In the genomic region with DNA sequence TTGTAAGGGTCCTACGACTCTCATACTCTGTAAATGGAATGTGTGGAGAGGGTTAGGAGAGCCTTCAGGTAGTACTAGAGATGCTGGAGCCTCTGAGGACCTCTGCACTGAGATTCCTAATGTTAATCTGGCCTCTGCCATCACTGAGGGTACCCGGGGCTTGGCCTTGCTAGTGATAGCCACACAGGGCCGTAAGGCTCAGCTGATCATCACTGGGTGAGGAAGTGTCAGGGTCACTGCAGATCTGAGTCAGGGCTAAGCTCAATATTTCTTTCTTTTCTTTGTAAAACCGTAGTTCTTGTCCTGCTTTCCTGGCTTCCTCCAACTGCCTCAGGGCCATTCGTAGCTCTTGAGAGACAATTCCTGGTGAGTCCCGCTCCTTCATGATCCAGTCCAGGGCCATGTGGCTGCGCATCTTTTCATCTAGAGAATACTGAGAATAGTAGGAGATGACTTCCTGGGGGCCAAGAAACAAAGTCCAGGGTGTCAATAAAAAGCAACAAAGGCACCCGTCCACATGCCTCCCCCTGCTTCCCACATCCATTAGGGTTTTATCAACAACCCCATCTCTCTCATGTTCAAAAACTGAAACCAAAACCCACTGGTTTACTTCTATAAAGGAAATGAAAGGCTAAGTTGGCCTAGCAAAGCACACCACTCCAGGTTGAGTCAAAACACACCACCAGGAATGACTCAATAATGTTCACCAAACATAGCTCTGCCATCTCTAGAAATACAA, we compare ENCODE assay signal across 11 cellular contexts. TPM values are rescaled to one million over a fixed set of nuclear protein-coding genes. Genes with fewer than 3 reads are reported as not detected.
DNase-seq lines count a peak whose midpoint lies in the region; ATAC-seq, FAIRE-seq and TF ChIP-seq lines count a peak whose summit lies in the region.
"Had no signal": no experiment of that assay in that cellular context is flagged by ENCODE, and none has a peak within 500 bp of the region (broad histone marks: within the 10 kb centered on the region; RNA-seq: fewer than 3 reads in every experiment).

No MANE protein-coding gene starts in this region.

- no peak overlapping the region for H3K4me3 Mint-ChIP-seq in activated CD4-positive, alpha-beta memory T cell treated with anti-CD3 and anti-CD28 coated beads, Interleukin-2, amount 10 ng/mL, durations not matched to agents 7 days and 5 days
- no peak overlapping the region for H3K4me3 Mint-ChIP-seq in osteocyte (ENCODE audit: unreplicated experiment)
- H3K4me3 Mint-ChIP-seq: dendritic cell treated with granulocyte-macrophage colony-stimulating factor and Interleukin-4, amounts not matched to agents 40 ng/mL and 50 ng/mL, for 4 days had no signal

- POLR2A ChIA-PET in activated CD4-positive, alpha-beta memory T cell treated with anti-CD3 and anti-CD28 coated beads, Interleukin-2, amount 10 ng/mL, durations not matched to agents 7 days and 5 days (lab: Charles Lee): interaction anchor here (0.8 to 2.1 kb wide), 9 partner anchors 13 to 325 kb away, joined by 3 to 6 read pairs (median 3); a partner anchor contains a TSS

- CTCF ChIA-PET in activated CD4-positive, alpha-beta memory T cell treated with anti-CD3 and anti-CD28 coated beads, Interleukin-2, amount 10 ng/mL, durations not matched to agents 7 days and 5 days (lab: Charles Lee): interaction anchor here (0.7 to 1.7 kb wide), 5 partner anchors 8 to 226 kb away, joined by 3 to 4 read pairs (median 3); no protein-coding TSS in a partner anchor

- no peak for TF ChIP-seq POLR2A in GM12891 (IDR thresholded peaks at IDR 0.05; ENCODE audit: low read depth, low read length)

- H3K27ac Mint-ChIP-seq in activated CD4-positive, alpha-beta memory T cell treated with anti-CD3 and anti-CD28 coated beads, Interleukin-2, amount 10 ng/mL, durations not matched to agents 7 days and 5 days: peak overlapping the region; percentile 51
- no peak overlapping the region for H3K27ac Mint-ChIP-seq in osteocyte (ENCODE audit: unreplicated experiment)
- H3K27ac Mint-ChIP-seq: dendritic cell treated with granulocyte-macrophage colony-stimulating factor and Interleukin-4, amounts not matched to agents 40 ng/mL and 50 ng/mL, for 4 days had no signal

- H3K27me3 Mint-ChIP-seq in activated CD4-positive, alpha-beta memory T cell treated with anti-CD3 and anti-CD28 coated beads, Interleukin-2, amount 10 ng/mL, durations not matched to agents 7 days and 5 days: peaks cover 39% of the 10 kb centered on the region
- peaks cover 18% of the 10 kb centered on the region for H3K27me3 Mint-ChIP-seq in osteocyte (ENCODE audit: unreplicated experiment)
- H3K27me3 Mint-ChIP-seq: dendritic cell treated with granulocyte-macrophage colony-stimulating factor and Interleukin-4, amounts not matched to agents 40 ng/mL and 50 ng/mL, for 4 days had no signal

- no peak for TF ChIP-seq CTCF in osteocyte (IDR thresholded peaks at IDR 0.05)

- peak; percentile 99 for FAIRE-seq in GM12891 (lab: Jason Lieb, UNC)

- DNase-seq in GM12891 (ENCODE audit: insufficient read length, low spot score): peak; percentile 30
- peak; percentile 54 for DNase-seq in activated CD4-positive, alpha-beta memory T cell treated with anti-CD3 and anti-CD28 coated beads, Interleukin-2, amount 10 ng/mL, durations not matched to agents 7 days and 5 days
- DNase-seq in NCI-H510A treated with DMSO at 0.1 percent for 48 hours (lab: John Stamatoyannopoulos, UW): no peak
- DNase-seq in GF-D8 (lab: John Stamatoyannopoulos, UW): no peak
- DNase-seq in osteocyte (ENCODE audit: extremely low spot score, unreplicated experiment): no peak
- no peak for DNase-seq in NCI-H146 treated with DMSO at 0.1 percent for 48 hours (lab: John Stamatoyannopoulos, UW; ENCODE audit: unreplicated experiment)
- DNase-seq: KG1, left cardiac atrium had no signal

- no peaks in the 10 kb centered on the region for H3K36me3 Mint-ChIP-seq in activated CD4-positive, alpha-beta memory T cell treated with anti-CD3 and anti-CD28 coated beads, Interleukin-2, amount 10 ng/mL, durations not matched to agents 7 days and 5 days (ENCODE audit: low read depth)
- H3K36me3 Mint-ChIP-seq in osteocyte (ENCODE audit: unreplicated experiment): no peaks in the 10 kb centered on the region

- no peaks in the 10 kb centered on the region for H3K9me3 Mint-ChIP-seq in activated CD4-positive, alpha-beta memory T cell treated with anti-CD3 and anti-CD28 coated beads, Interleukin-2, amount 10 ng/mL, durations not matched to agents 7 days and 5 days
- no peaks in the 10 kb centered on the region for H3K9me3 Mint-ChIP-seq in osteocyte (ENCODE audit: unreplicated experiment)
- H3K9me3 Mint-ChIP-seq: dendritic cell treated with granulocyte-macrophage colony-stimulating factor and Interleukin-4, amounts not matched to agents 40 ng/mL and 50 ng/mL, for 4 days had no signal

- ATAC-seq in GM19395 (IDR thresholded peaks at IDR 0.05; ENCODE audit: unreplicated experiment) (peak; percentile 98), HG03060 (IDR thresholded peaks at IDR 0.05; ENCODE audit: low read depth, unreplicated experiment) (peak; percentile 97)
- ATAC-seq: left cardiac atrium had no signal

- peaks cover 24% of the 10 kb centered on the region for H3K4me1 Mint-ChIP-seq in activated CD4-positive, alpha-beta memory T cell treated with anti-CD3 and anti-CD28 coated beads, Interleukin-2, amount 10 ng/mL, durations not matched to agents 7 days and 5 days
- peaks cover 31% of the 10 kb centered on the region for H3K4me1 Mint-ChIP-seq in osteocyte (ENCODE audit: unreplicated experiment)

TF ChIP-seq in GM12891, 5 proteins besides CTCF, POLR2A, EP300 and RAD21:
- TF ChIP-seq TAF1 (IDR thresholded peaks at IDR 0.05; ENCODE audit: low read depth, low read length): no peak
- peak; percentile 60 for TF ChIP-seq SPI1 (IDR thresholded peaks at IDR 0.05; ENCODE audit: low read depth, low read length)

RNA-seq across cellular contexts. Expression of a gene that starts 47.7 kb away (rescaled TPM):
- polyA plus RNA-seq in GM12891 (2012; ENCODE audit: low read depth, missing spikeins): 0.10 TPM
- not detected for total RNA-seq in activated CD4-positive, alpha-beta memory T cell treated with anti-CD3 and anti-CD28 coated beads, Interleukin-2, amount 10 ng/mL, durations not matched to agents 7 days and 5 days
- total RNA-seq in osteocyte: 0.26 and 0.48 TPM in 2 replicates

Comparison
In these comparisons a context has a peak if more than half of its experiments do, and no peak if none do; other contexts are left out.
1. DNase-seq: peak in GM12891 (single experiment) and activated CD4-positive, alpha-beta memory T cell treated with anti-CD3 and anti-CD28 coated beads, Interleukin-2, amount 10 ng/mL, durations not matched to agents 7 days and 5 days (single experiment); none in NCI-H510A treated with DMSO at 0.1 percent for 48 hours (single experiment), GF-D8 (single experiment), osteocyte (single experiment) and NCI-H146 treated with DMSO at 0.1 percent for 48 hours (single experiment).